8 cellular contexts compared by ENCODE assay signal in genomic region chr14:75295491-75296338, GRCh38. TPM values are rescaled to one million over a fixed set of nuclear protein-coding genes. Genes with fewer than 3 reads are reported as not detected.
DNase-seq lines count a peak whose midpoint lies in the region; ATAC-seq and TF ChIP-seq lines count a peak whose summit lies in the region.

No MANE protein-coding gene starts in this region.

- TF ChIP-seq EP300 in upper lobe of left lung (IDR thresholded peaks at IDR 0.05), result no peak

- peaks cover 12% of the 10 kb centered on the region for H3K4me1 Mint-ChIP-seq in activated naive CD8-positive, alpha-beta T cell treated with anti-CD3 and anti-CD28 coated beads, Interleukin-2, amount 10 ng/mL, durations not matched to agents 7 days and 5 days
- peaks cover 32% of the 10 kb centered on the region for H3K4me1 Mint-ChIP-seq in osteocyte (ENCODE audit: unreplicated experiment)

- intact Hi-C loops in Right ventricle myocardium superior (cut with DNase I), result loop anchor here (2.0 kb wide), 1 partner anchor 159 kb away; no protein-coding TSS in a partner anchor

- no peaks in the 10 kb centered on the region for H3K36me3 Mint-ChIP-seq in activated naive CD8-positive, alpha-beta T cell treated with anti-CD3 and anti-CD28 coated beads, Interleukin-2, amount 10 ng/mL, durations not matched to agents 7 days and 5 days
- H3K36me3 Mint-ChIP-seq in osteocyte (ENCODE audit: unreplicated experiment), result no peaks in the 10 kb centered on the region

- H3K27ac Mint-ChIP-seq in activated naive CD8-positive, alpha-beta T cell treated with anti-CD3 and anti-CD28 coated beads, Interleukin-2, amount 10 ng/mL, durations not matched to agents 7 days and 5 days, result peak overlapping the region; percentile 74
- H3K27ac Mint-ChIP-seq in osteocyte (ENCODE audit: unreplicated experiment), result peak overlapping the region; percentile 96

- no peaks in the 10 kb centered on the region for H3K36me3 ChIP-seq in upper lobe of left lung

- DNase-seq in ELF-1 (ENCODE audit: low read depth, low spot score), result peak; percentile 95
- peak; percentile 79 for DNase-seq in LoVo (ENCODE audit: low spot score)
- peak; percentile 50 for DNase-seq in SKM-1 (lab: John Stamatoyannopoulos, UW; ENCODE audit: unreplicated experiment)
- peak; percentile 83 for DNase-seq in activated naive CD8-positive, alpha-beta T cell treated with anti-CD3 and anti-CD28 coated beads, Interleukin-2, amount 10 ng/mL, durations not matched to agents 7 days and 5 days
- peak; percentile 89 for DNase-seq in Right ventricle myocardium superior
- DNase-seq in osteocyte (ENCODE audit: extremely low spot score, unreplicated experiment), result peak; percentile 92
- peak; percentile 90 to 93 for DNase-seq in upper lobe of left lung

- peak; percentile 5 for ATAC-seq in activated naive CD8-positive, alpha-beta T cell treated with anti-CD3 and anti-CD28 coated beads, Interleukin-2, amount 10 ng/mL, durations not matched to agents 7 days and 5 days (ENCODE audit: low read depth)
- ATAC-seq in Right ventricle myocardium superior (ENCODE audit: poor library complexity) (peak; percentile 46), upper lobe of left lung (ENCODE audit: low FRiP score in 2 of 2) (peak; percentile 44 to 76), HG02870 (IDR thresholded peaks at IDR 0.05; ENCODE audit: unreplicated experiment) (no peak)

- TF ChIP-seq POLR2A in upper lobe of left lung (IDR thresholded peaks at IDR 0.05), result peak in 2 of 4 donors; percentile 32 to 62

- 4 to 5% methylated on average over 19 of the region's 19 CpGs for WGBS in upper lobe of left lung, 2 donors

- H3K4me3 ChIP-seq in upper lobe of left lung, result peak overlapping the region; percentile 20 to 65 (median 56)

- peak overlapping the region; percentile 88 for H3K4me3 Mint-ChIP-seq in activated naive CD8-positive, alpha-beta T cell treated with anti-CD3 and anti-CD28 coated beads, Interleukin-2, amount 10 ng/mL, durations not matched to agents 7 days and 5 days
- H3K4me3 Mint-ChIP-seq in osteocyte (ENCODE audit: unreplicated experiment), result peak overlapping the region; percentile 78

- H3K9me3 Mint-ChIP-seq in activated naive CD8-positive, alpha-beta T cell treated with anti-CD3 and anti-CD28 coated beads, Interleukin-2, amount 10 ng/mL, durations not matched to agents 7 days and 5 days, result no peaks in the 10 kb centered on the region
- H3K9me3 Mint-ChIP-seq in osteocyte (ENCODE audit: unreplicated experiment), result no peaks in the 10 kb centered on the region

- H3K27ac ChIP-seq in upper lobe of left lung, result peak overlapping the region; percentile 88 to 98 (median 92)

- H3K4me1 ChIP-seq in upper lobe of left lung, result peaks cover 30 to 59% (median 44%) of the 10 kb centered on the region in 4 donors

- no peaks in the 10 kb centered on the region for H3K9me3 ChIP-seq in upper lobe of left lung

- peaks cover 5% of the 10 kb centered on the region for H3K27me3 Mint-ChIP-seq in activated naive CD8-positive, alpha-beta T cell treated with anti-CD3 and anti-CD28 coated beads, Interleukin-2, amount 10 ng/mL, durations not matched to agents 7 days and 5 days
- H3K27me3 Mint-ChIP-seq in osteocyte (ENCODE audit: unreplicated experiment), result peaks cover 3% of the 10 kb centered on the region

- POLR2A ChIA-PET in activated naive CD8-positive, alpha-beta T cell treated with anti-CD3 and anti-CD28 coated beads, Interleukin-2, amount 10 ng/mL, durations not matched to agents 7 days and 5 days (lab: Charles Lee), result interaction anchor here (0.7 to 2.6 kb wide), 9 partner anchors 37 to 169 kb away, joined by 3 to 20 read pairs (median 4); partner anchors contain the start of gene NEK9

- no peaks in the 10 kb centered on the region for H3K27me3 ChIP-seq in upper lobe of left lung

- TF ChIP-seq CTCF in osteocyte (IDR thresholded peaks at IDR 0.05) (peak; percentile 98), upper lobe of left lung (IDR thresholded peaks at IDR 0.05) (peak; percentile 93 to 97 (median 94))

RNA-seq across cellular contexts. Expression of gene FOS, which starts 17.1 kb away (rescaled TPM):
- 10 to 100 TPM; 60.3 to 61.7 TPM for total RNA-seq in activated naive CD8-positive, alpha-beta T cell treated with anti-CD3 and anti-CD28 coated beads, Interleukin-2, amount 10 ng/mL, durations not matched to agents 7 days and 5 days
- total RNA-seq in Right ventricle myocardium superior (11.9 TPM), osteocyte (438 and 598 TPM in 2 replicates), upper lobe of left lung (1,000 to 10,000 TPM in 1 of 6 donors, 100 to 1,000 TPM in 5; 386 to 1,146 (median 633) TPM)
